In the genomic region with DNA sequence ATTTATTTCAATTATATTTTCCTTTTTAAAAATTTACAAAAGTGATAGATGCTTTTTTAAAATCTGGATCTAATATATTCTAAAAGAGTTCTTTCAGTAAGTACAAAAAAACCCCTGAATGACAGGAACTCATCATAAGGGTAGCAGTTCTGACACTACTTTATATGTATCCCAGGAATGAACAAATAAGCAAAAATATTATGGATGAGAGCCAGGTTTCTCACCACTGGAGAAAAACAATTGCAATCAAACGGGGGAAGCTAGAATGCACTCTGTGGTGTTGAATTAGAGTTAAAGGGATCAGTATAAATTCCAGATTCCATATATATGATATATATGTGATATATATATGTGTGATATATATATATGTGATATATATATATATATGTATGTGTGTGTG, we compare ENCODE assay signal across 15 cellular contexts. TPM values are rescaled to one million over a fixed set of nuclear protein-coding genes. Genes with fewer than 3 reads are reported as not detected.
A peak's percentile ranks its signal among the peaks of the same experiment; 100 is the strongest.
DNase-seq lines count a peak whose midpoint lies in the region; ATAC-seq and TF ChIP-seq lines count a peak whose summit lies in the region.
"Had no signal": no experiment of that assay in that cellular context is flagged by ENCODE, and none has a peak within 500 bp of the region (broad histone marks: within the 10 kb centered on the region; RNA-seq: fewer than 3 reads in every experiment).

No MANE protein-coding gene starts in this region.

- no peak for TF ChIP-seq EP300 in neural cell (conservative IDR thresholded peaks at IDR 0.05; ENCODE audit: poor library complexity, severe bottlenecking)

- no peaks in the 10 kb centered on the region for H3K36me3 Mint-ChIP-seq in mesothelial cell of epicardium
- H3K36me3 Mint-ChIP-seq: CD4-positive, alpha-beta memory T cell had no signal

- peak overlapping the region in 3 of 5 donors; percentile 34 to 71 (median 65) for H3K27ac ChIP-seq in adrenal gland
- H3K27ac ChIP-seq in neural cell (ENCODE audit: low read length) = peak overlapping the region; percentile 49
- H3K27ac ChIP-seq in upper lobe of right lung = peak overlapping the region; percentile 11

- H3K4me3 ChIP-seq in adrenal gland = no peak overlapping the region
- H3K4me3 ChIP-seq in neural cell (ENCODE audit: low read length) = no peak overlapping the region
- no peak overlapping the region for H3K4me3 ChIP-seq in upper lobe of right lung
- H3K4me3 ChIP-seq: GM23338 had no signal

- H4K20me1 ChIP-seq in neural cell (ENCODE audit: insufficient read depth) = no peaks in the 10 kb centered on the region

- TF ChIP-seq POLR2A in adrenal gland (IDR thresholded peaks at IDR 0.05) = no peak

- no peaks in the 10 kb centered on the region for H3K4me1 Mint-ChIP-seq in mesothelial cell of epicardium
- H3K4me1 Mint-ChIP-seq: CD4-positive, alpha-beta memory T cell had no signal

- TF ChIP-seq CTCF in adrenal gland (IDR thresholded peaks at IDR 0.05) = no peak
- TF ChIP-seq CTCF in neural cell (IDR thresholded peaks at IDR 0.05; ENCODE audit: poor library complexity, severe bottlenecking) = no peak
- TF ChIP-seq CTCF in upper lobe of right lung (IDR thresholded peaks at IDR 0.05) = no peak
- no peak for TF ChIP-seq CTCF in GM13977 (IDR thresholded peaks at IDR 0.05; ENCODE audit: extremely low read depth, insufficient read depth, missing control alignments)
- no peak for TF ChIP-seq CTCF in mesothelial cell of epicardium (IDR thresholded peaks at IDR 0.05; ENCODE audit: unreplicated experiment)

- H3K9me2 ChIP-seq in neural cell (ENCODE audit: insufficient read depth, low read length) = no peaks in the 10 kb centered on the region

- DNase-seq in adrenal gland = no peak
- peak; percentile 46 for DNase-seq in dermis blood vessel endothelial cell
- no peak for DNase-seq in upper lobe of right lung
- DNase-seq in GM13977 (ENCODE audit: low spot score) = no peak
- no peak for DNase-seq in mesothelial cell of epicardium (ENCODE audit: low spot score in 2 of 2, unreplicated experiment in 2 of 2)
- DNase-seq: C1 segment of cervical spinal cord; Calu3; CD4-positive, alpha-beta memory T cell; COR-L47; DMS153; DND-41; H9 had no signal

- H3K4me2 ChIP-seq in neural cell (ENCODE audit: low read length) = no peak overlapping the region
- H3K4me2 ChIP-seq: GM23338 had no signal

- peaks cover 49% of the 10 kb centered on the region for H3K27me3 Mint-ChIP-seq in mesothelial cell of epicardium (ENCODE audit: low read depth)

- no peak overlapping the region for H3K4me3 Mint-ChIP-seq in mesothelial cell of epicardium
- H3K4me3 Mint-ChIP-seq: CD4-positive, alpha-beta memory T cell; GM23338; H9 had no signal

- H3K9me3 ChIP-seq in adrenal gland (replicated peaks in 1 of 3) (no peaks in the 10 kb centered on the region), neural cell (ENCODE audit: low read length) (no peaks in the 10 kb centered on the region), upper lobe of right lung (no peaks in the 10 kb centered on the region)

- no peak for ATAC-seq in upper lobe of right lung
- ATAC-seq: GM23338, HCT116 had no signal

- H3K27me3 ChIP-seq in adrenal gland (no peaks in the 10 kb centered on the region), neural cell (ENCODE audit: insufficient read depth, low read depth, low read length) (no peaks in the 10 kb centered on the region), upper lobe of right lung (peaks cover 3% of the 10 kb centered on the region)

- WGBS in adrenal gland, 4 donors = 24 to 39% (median 28%) methylated on average over 1 of the region's 1 CpG

- H3K36me3 ChIP-seq in adrenal gland (replicated peaks in 1 of 2) (no peaks in the 10 kb centered on the region), neural cell (ENCODE audit: insufficient read depth, low read length) (no peaks in the 10 kb centered on the region), upper lobe of right lung (no peaks in the 10 kb centered on the region)

- H3K79me2 ChIP-seq in neural cell (replicated peaks; ENCODE audit: insufficient read depth, low read length) = no peaks in the 10 kb centered on the region

- no peaks in the 10 kb centered on the region for H3F3A ChIP-seq in neural cell (ENCODE audit: insufficient read depth, low read length, poor library complexity, severe bottlenecking)

- no peak overlapping the region for H2AFZ ChIP-seq in neural cell (ENCODE audit: low read depth, low read length)
- H2AFZ ChIP-seq: GM23338 had no signal

- no peaks in the 10 kb centered on the region for H3K9me3 Mint-ChIP-seq in mesothelial cell of epicardium
- H3K9me3 Mint-ChIP-seq: CD4-positive, alpha-beta memory T cell; GM23338; H9 had no signal

- intact Hi-C loops in adrenal gland (cut with DNase I) = no loop called here
- intact Hi-C loops in upper lobe of right lung (cut with DNase I) = no loop called here

- H3K27ac Mint-ChIP-seq in mesothelial cell of epicardium = no peak overlapping the region
- H3K27ac Mint-ChIP-seq: CD4-positive, alpha-beta memory T cell; GM23338; H9 had no signal

- in situ Hi-C loops in GM13977 (cut with MboI; ENCODE audit: low pct_unique_long_range_greater_than_20kb, low sequenced_read_pairs, unreplicated experiment) = no loop called here

- TF ChIP-seq RAD21 in neural cell (conservative IDR thresholded peaks at IDR 0.05) = no peak

- H3K4me1 ChIP-seq in adrenal gland (replicated peaks in 1 of 2) = peaks cover 23 to 54% of the 10 kb centered on the region in 2 donors
- no peaks in the 10 kb centered on the region for H3K4me1 ChIP-seq in upper lobe of right lung

- no peak overlapping the region for H3K9ac ChIP-seq in neural cell (ENCODE audit: low read length)

TF ChIP-seq in neural cell, 6 proteins besides CTCF, POLR2A, EP300 and RAD21:
- no peak for TF ChIP-seq SMC3 (conservative IDR thresholded peaks at IDR 0.05; ENCODE audit: poor library complexity)
- TF ChIP-seq, protein P1, sequence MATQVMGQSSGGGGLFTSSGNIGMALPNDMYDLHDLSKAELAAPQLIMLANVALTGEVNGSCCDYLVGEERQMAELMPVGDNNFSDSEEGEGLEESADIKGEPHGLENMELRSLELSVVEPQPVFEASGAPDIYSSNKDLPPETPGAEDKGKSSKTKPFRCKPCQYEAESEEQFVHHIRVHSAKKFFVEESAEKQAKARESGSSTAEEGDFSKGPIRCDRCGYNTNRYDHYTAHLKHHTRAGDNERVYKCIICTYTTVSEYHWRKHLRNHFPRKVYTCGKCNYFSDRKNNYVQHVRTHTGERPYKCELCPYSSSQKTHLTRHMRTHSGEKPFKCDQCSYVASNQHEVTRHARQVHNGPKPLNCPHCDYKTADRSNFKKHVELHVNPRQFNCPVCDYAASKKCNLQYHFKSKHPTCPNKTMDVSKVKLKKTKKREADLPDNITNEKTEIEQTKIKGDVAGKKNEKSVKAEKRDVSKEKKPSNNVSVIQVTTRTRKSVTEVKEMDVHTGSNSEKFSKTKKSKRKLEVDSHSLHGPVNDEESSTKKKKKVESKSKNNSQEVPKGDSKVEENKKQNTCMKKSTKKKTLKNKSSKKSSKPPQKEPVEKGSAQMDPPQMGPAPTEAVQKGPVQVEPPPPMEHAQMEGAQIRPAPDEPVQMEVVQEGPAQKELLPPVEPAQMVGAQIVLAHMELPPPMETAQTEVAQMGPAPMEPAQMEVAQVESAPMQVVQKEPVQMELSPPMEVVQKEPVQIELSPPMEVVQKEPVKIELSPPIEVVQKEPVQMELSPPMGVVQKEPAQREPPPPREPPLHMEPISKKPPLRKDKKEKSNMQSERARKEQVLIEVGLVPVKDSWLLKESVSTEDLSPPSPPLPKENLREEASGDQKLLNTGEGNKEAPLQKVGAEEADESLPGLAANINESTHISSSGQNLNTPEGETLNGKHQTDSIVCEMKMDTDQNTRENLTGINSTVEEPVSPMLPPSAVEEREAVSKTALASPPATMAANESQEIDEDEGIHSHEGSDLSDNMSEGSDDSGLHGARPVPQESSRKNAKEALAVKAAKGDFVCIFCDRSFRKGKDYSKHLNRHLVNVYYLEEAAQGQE (IDR thresholded peaks at IDR 0.05; ENCODE audit: borderline replicate concordance) = no peak
- TF ChIP-seq EZH2 (IDR thresholded peaks at IDR 0.05; ENCODE audit: borderline replicate concordance, insufficient read depth, low read length, poor library complexity, severe bottlenecking) = no peak
- TF ChIP-seq POLR2AphosphoS5 (IDR thresholded peaks at IDR 0.05) = no peak
- TF ChIP-seq TAF1 (IDR thresholded peaks at IDR 0.05; ENCODE audit: low read depth) = no peak
- TF ChIP-seq MXI1 (conservative IDR thresholded peaks at IDR 0.05; ENCODE audit: poor library complexity, severe bottlenecking) = no peak
TF ChIP-seq in neural cell: peak in this region for 0.

RNA-seq across cellular contexts. Expression of a gene that starts 23.2 kb away (rescaled TPM):
- total RNA-seq in adrenal gland (100 to 1,000 TPM; 194 to 952 (median 387) TPM), dermis blood vessel endothelial cell (62.6 and 89.0 TPM in 2 replicates), upper lobe of right lung (48.1 TPM), mesothelial cell of epicardium (17.3 to 18.6 TPM (median 17.4 TPM) in 3 replicates)
- polyA plus RNA-seq in adrenal gland (100 to 1,000 TPM; 139 to 339 (median 176) TPM), neural cell (507 and 592 TPM in 2 replicates)
- polyA minus RNA-seq in neural cell = 346 and 414 TPM in 2 replicates

RNA-seq across cellular contexts. Expression of a gene that starts 38.5 kb away (rescaled TPM):
- total RNA-seq in adrenal gland (10 to 100 TPM; 14.4 to 53.8 (median 25.5) TPM), dermis blood vessel endothelial cell (9.4 and 21.4 TPM in 2 replicates), upper lobe of right lung (22.0 TPM), mesothelial cell of epicardium (27.1 to 29.4 TPM (median 28.9 TPM) in 3 replicates)
- polyA plus RNA-seq in adrenal gland (10 to 100 TPM; 17.9 to 40.7 (median 24.8) TPM), neural cell (59.4 and 61.2 TPM in 2 replicates)
- 34.6 and 36.9 TPM in 2 replicates for polyA minus RNA-seq in neural cell

Comparison
In these comparisons a context has a peak if more than half of its experiments do, and no peak if none do; other contexts are left out.
1. H3K27ac ChIP-seq: peak in every context shown above with its lines; median percentile 65 in adrenal gland; 49 in neural cell; 11 in upper lobe of right lung.